In the genomic region with DNA sequence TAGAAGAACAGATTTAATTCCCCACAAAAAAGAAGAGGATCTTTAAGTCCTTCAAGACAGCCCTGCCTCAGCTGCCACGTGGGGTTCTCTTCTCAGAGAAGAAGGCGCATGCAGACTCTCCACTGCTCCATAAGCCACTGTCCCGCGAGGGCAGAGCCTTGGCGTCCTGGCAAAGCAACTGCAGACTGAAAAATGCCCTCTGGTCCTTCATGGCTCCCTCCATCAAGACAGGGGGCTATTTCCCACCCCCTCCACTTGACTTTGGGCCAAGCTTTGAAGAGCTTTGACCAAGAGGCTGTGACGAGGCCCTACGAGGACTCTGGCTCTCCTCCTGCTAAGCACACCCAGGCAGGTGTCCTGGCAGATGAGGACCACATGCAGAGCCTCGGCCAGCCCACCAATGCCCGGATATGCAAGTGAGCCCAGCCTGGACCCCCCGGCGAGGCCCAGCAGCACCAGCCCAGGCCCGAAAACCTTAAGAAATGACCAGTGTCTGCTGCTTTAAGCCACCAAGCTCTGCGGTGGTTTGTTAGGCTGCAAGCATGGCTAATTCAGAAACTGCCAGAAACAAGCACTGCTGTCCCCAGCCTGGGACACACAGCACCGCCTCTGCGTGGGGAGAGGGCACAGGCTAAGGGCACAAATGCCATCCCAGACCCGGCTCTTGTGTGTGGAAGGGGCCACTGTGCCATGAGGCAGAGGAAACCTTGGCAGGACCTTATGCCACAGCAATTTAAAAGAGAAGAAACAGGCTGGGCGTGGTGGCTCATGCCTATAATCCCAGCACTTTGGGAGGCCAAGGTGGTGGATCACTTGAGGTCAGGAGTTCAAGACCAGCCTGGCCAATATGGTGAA, we compare ENCODE assay signal across 20 cellular contexts. TPM values are rescaled to one million over a fixed set of nuclear protein-coding genes. Genes with fewer than 3 reads are reported as not detected.
A peak's percentile ranks its signal among the peaks of the same experiment; 100 is the strongest.
DNase-seq lines count a peak whose midpoint lies in the region; ATAC-seq and TF ChIP-seq lines count a peak whose summit lies in the region.
"Had no signal": no experiment of that assay in that cellular context is flagged by ENCODE, and none has a peak within 500 bp of the region (broad histone marks: within the 10 kb centered on the region; RNA-seq: fewer than 3 reads in every experiment).

No MANE protein-coding gene starts in this region.

- H3K27me3 ChIP-seq in mesenchymal stem cell (ENCODE audit: control insufficient read depth in 1 of 2, insufficient read depth in 1 of 2, low read length in 2 of 2) (no peaks in the 10 kb centered on the region), H7 (ENCODE audit: control insufficient read depth, insufficient read depth, low read length) (no peaks in the 10 kb centered on the region)

- peak overlapping the region in 3 of 5 experiments; percentile 5 to 60 (median 44) for H3K27ac Mint-ChIP-seq in brain
- no peak overlapping the region for H3K27ac Mint-ChIP-seq in stimulated activated naive CD8-positive, alpha-beta T cell treated with anti-CD3 and anti-CD28 coated beads, Interleukin-15, amount 100 ng/mL, for 72 hours
- H3K27ac Mint-ChIP-seq: B cell had no signal

- H3K4me3 ChIP-seq in mesenchymal stem cell (ENCODE audit: insufficient read depth in 1 of 2, low read depth in 1 of 2, low read length in 2 of 2) (peak overlapping the region in 1 of 2 experiments; percentile 37), H7 (ENCODE audit: insufficient read depth, low read depth, low read length) (no peak overlapping the region)

- H3K18ac ChIP-seq in mesenchymal stem cell (ENCODE audit: low read depth in 1 of 2, low read length in 2 of 2) = no peak overlapping the region

- H3K4ac ChIP-seq in mesenchymal stem cell (ENCODE audit: low read depth in 1 of 2, low read length in 2 of 2) = no peak overlapping the region

- no peak overlapping the region for H3K27ac ChIP-seq in mesenchymal stem cell (ENCODE audit: low read length, poor library complexity, severe bottlenecking)
- H3K27ac ChIP-seq: 22Rv1 had no signal

- no peaks in the 10 kb centered on the region for H3K4me1 Mint-ChIP-seq in brain
- H3K4me1 Mint-ChIP-seq in stimulated activated naive CD8-positive, alpha-beta T cell treated with anti-CD3 and anti-CD28 coated beads, Interleukin-15, amount 100 ng/mL, for 72 hours = peaks cover 8% of the 10 kb centered on the region

- peak overlapping the region; percentile 7 for H2BK15ac ChIP-seq in mesenchymal stem cell (ENCODE audit: low read depth, poor library complexity, severe bottlenecking)

- peak overlapping the region; percentile 27 for H4K91ac ChIP-seq in mesenchymal stem cell (ENCODE audit: low read length)

- peaks cover 15 to 35% of the 10 kb centered on the region in 2 experiments for H3K36me3 ChIP-seq in mesenchymal stem cell (ENCODE audit: control insufficient read depth in 1 of 2, insufficient read depth in 2 of 2, low read depth in 1 of 2, low read length in 2 of 2)
- no peaks in the 10 kb centered on the region; the same call in none of the 2 replicates for H3K36me3 ChIP-seq in H7 (replicated peaks; ENCODE audit: control insufficient read depth, insufficient read depth, low read length)

- TF ChIP-seq CTCF in brain (conservative IDR thresholded peaks at IDR 0.05) = no peak

- no peak overlapping the region for H2AFZ ChIP-seq in mesenchymal stem cell (ENCODE audit: low read depth, low read length)

- DNase-seq in Right ventricle myocardium superior (peak; percentile 24), left ventricle myocardium superior (no peak), mesenchymal stem cell (no peak), mesenteric fat pad (ENCODE audit: low spot score) (no peak), H7 (no peak)
- no peak for DNase-seq in stimulated activated naive CD8-positive, alpha-beta T cell treated with anti-CD3 and anti-CD28 coated beads, Interleukin-15, amount 100 ng/mL, for 72 hours
- no peak for DNase-seq in effector CD8-positive, alpha-beta T cell (lab: John Stamatoyannopoulos, UW)
- DNase-seq: Calu3; CD4-positive, alpha-beta memory T cell; DMS53; Karpas-422; NCI-H1092; NCI-H2081; NK-92 treated with Interleukin-12 subunit alpha and Interleukin-12 subunit beta, amount 100 ng/mL, for 24 hours; SHP77 treated with DMSO at 0.1 percent for 48 hours; SK-N-SH had no signal

- WGBS in mesenchymal stem cell = 96% methylated on average over 17 of the region's 17 CpGs

- H3K9ac ChIP-seq in mesenchymal stem cell (ENCODE audit: low read length) = no peak overlapping the region
- H3K9ac ChIP-seq: SK-N-SH had no signal

- ATAC-seq in Right ventricle myocardium superior (ENCODE audit: poor library complexity) = no peak
- no peak for ATAC-seq in left ventricle myocardium superior
- ATAC-seq in stimulated activated naive CD8-positive, alpha-beta T cell treated with anti-CD3 and anti-CD28 coated beads, Interleukin-15, amount 100 ng/mL, for 72 hours = no peak

- H2AK5ac ChIP-seq in mesenchymal stem cell (ENCODE audit: low read length, severe bottlenecking) = no peak overlapping the region

- no peaks in the 10 kb centered on the region for H3K9me3 ChIP-seq in mesenchymal stem cell (ENCODE audit: control insufficient read depth, low read length)
- H3K9me3 ChIP-seq: SK-N-SH had no signal

- peaks cover 34% of the 10 kb centered on the region for H3K79me1 ChIP-seq in mesenchymal stem cell (replicated peaks; ENCODE audit: low read length, poor library complexity, severe bottlenecking)

- intact Hi-C loops in Right ventricle myocardium superior (cut with DNase I) (loop anchor here (5.0 kb wide), 1 partner anchor 74 kb away; the partner anchor contains the start of gene PTK6), left ventricle myocardium superior (cut with micrococcal nuclease) (no loop called here)

- no peak overlapping the region for H2BK120ac ChIP-seq in mesenchymal stem cell (ENCODE audit: low read depth, low read length)

- H2BK5ac ChIP-seq in mesenchymal stem cell (ENCODE audit: low read depth, low read length, poor library complexity, severe bottlenecking) = no peak overlapping the region

- H3K4me3 Mint-ChIP-seq in brain = no peak overlapping the region
- no peak overlapping the region for H3K4me3 Mint-ChIP-seq in stimulated activated naive CD8-positive, alpha-beta T cell treated with anti-CD3 and anti-CD28 coated beads, Interleukin-15, amount 100 ng/mL, for 72 hours
- H3K4me3 Mint-ChIP-seq: B cell; CD4-positive, alpha-beta memory T cell had no signal

- peak overlapping the region; percentile 69 for H4K8ac ChIP-seq in mesenchymal stem cell (ENCODE audit: low read length)

- H3K36me3 Mint-ChIP-seq in brain = peaks cover 34% of the 10 kb centered on the region

- no peak overlapping the region for H3K4me2 ChIP-seq in mesenchymal stem cell (ENCODE audit: low read length, poor library complexity, severe bottlenecking)
- H3K4me2 ChIP-seq: SK-N-SH had no signal

- H3K27me3 Mint-ChIP-seq in brain = no peaks in the 10 kb centered on the region
- H3K27me3 Mint-ChIP-seq in stimulated activated naive CD8-positive, alpha-beta T cell treated with anti-CD3 and anti-CD28 coated beads, Interleukin-15, amount 100 ng/mL, for 72 hours = no peaks in the 10 kb centered on the region
- H3K27me3 Mint-ChIP-seq: B cell; CD4-positive, alpha-beta memory T cell; IgD-negative memory B cell had no signal

- H3K23ac ChIP-seq in mesenchymal stem cell (ENCODE audit: low read length in 2 of 2) = no peak overlapping the region

- H2BK12ac ChIP-seq in mesenchymal stem cell (ENCODE audit: low read length in 2 of 2) = no peak overlapping the region

- H3K9me3 Mint-ChIP-seq in brain = peaks cover 0 to 5% (median 0%) of the 10 kb centered on the region in 5 experiments
- H3K9me3 Mint-ChIP-seq in stimulated activated naive CD8-positive, alpha-beta T cell treated with anti-CD3 and anti-CD28 coated beads, Interleukin-15, amount 100 ng/mL, for 72 hours = no peaks in the 10 kb centered on the region

- H3K14ac ChIP-seq in mesenchymal stem cell (ENCODE audit: low read length in 2 of 2) = no peak overlapping the region

- peaks cover 12% of the 10 kb centered on the region for H3K4me1 ChIP-seq in mesenchymal stem cell (ENCODE audit: control insufficient read depth, insufficient read depth, low read depth, low read length)

RNA-seq across cellular contexts. Expression of gene GMEB2, which starts 16.1 kb away (rescaled TPM):
- 5.5 TPM for total RNA-seq in Right ventricle myocardium superior
- total RNA-seq in left ventricle myocardium superior = 5.9 TPM
- 13.6 TPM for polyA plus RNA-seq in brain (ENCODE audit: insufficient read depth, low read depth, low replicate concordance)
- polyA plus RNA-seq in mesenchymal stem cell (2013, experiment 1 of 2) = 6.6 TPM
- 6.7 TPM for polyA plus RNA-seq in mesenchymal stem cell (2013, experiment 2 of 2)
- 10.0 TPM for total RNA-seq in mesenteric fat pad
- 17.0 and 21.4 TPM in 2 replicates for total RNA-seq in H7 (2014; rRNA removed; shearing (Covaris generic))

RNA-seq across cellular contexts. Expression of gene HELZ2, which starts 36.8 kb away (rescaled TPM):
- total RNA-seq in Right ventricle myocardium superior (9.7 TPM), left ventricle myocardium superior (13.2 TPM), mesenteric fat pad (50.8 TPM)
- 36.2 TPM for polyA plus RNA-seq in brain (ENCODE audit: insufficient read depth, low read depth, low replicate concordance)
- 8.0 TPM for polyA plus RNA-seq in mesenchymal stem cell (2013, experiment 1 of 2)
- polyA plus RNA-seq in mesenchymal stem cell (2013, experiment 2 of 2) = 7.9 TPM
- 20.1 and 27.5 TPM in 2 replicates for total RNA-seq in H7 (2014; rRNA removed; shearing (Covaris generic))

RNA-seq across cellular contexts. Expression of gene STMN3, which starts 42.4 kb away (rescaled TPM):
- total RNA-seq in Right ventricle myocardium superior (4.3 TPM), left ventricle myocardium superior (5.5 TPM), mesenteric fat pad (9.9 TPM)
- 455 TPM for polyA plus RNA-seq in brain (ENCODE audit: insufficient read depth, low read depth, low replicate concordance)
- 11.7 TPM for polyA plus RNA-seq in mesenchymal stem cell (2013, experiment 1 of 2)
- 12.0 TPM for polyA plus RNA-seq in mesenchymal stem cell (2013, experiment 2 of 2)
- total RNA-seq in H7 (2014; rRNA removed; shearing (Covaris generic)) = 24.9 and 32.7 TPM in 2 replicates

RNA-seq across cellular contexts. Expression of gene RTEL1, which starts 47.3 kb away (rescaled TPM):
- total RNA-seq in Right ventricle myocardium superior (7.3 TPM), left ventricle myocardium superior (9.9 TPM), mesenteric fat pad (31.7 TPM)
- polyA plus RNA-seq in brain (ENCODE audit: insufficient read depth, low read depth, low replicate concordance) = 8.6 TPM
- 9.2 TPM for polyA plus RNA-seq in mesenchymal stem cell (2013, experiment 1 of 2)
- 9.3 TPM for polyA plus RNA-seq in mesenchymal stem cell (2013, experiment 2 of 2)
- 15.1 and 22.4 TPM in 2 replicates for total RNA-seq in H7 (2014; rRNA removed; shearing (Covaris generic))

RNA-seq across cellular contexts. Expression of gene FNDC11, which starts 56.8 kb away (rescaled TPM):
- total RNA-seq in Right ventricle myocardium superior = 0.11 TPM
- 0.15 TPM for total RNA-seq in left ventricle myocardium superior
- polyA plus RNA-seq in brain (ENCODE audit: insufficient read depth, low read depth, low replicate concordance) = 8.0 TPM
- polyA plus RNA-seq in mesenchymal stem cell (2013, experiment 1 of 2) = 0.91 TPM
- 0.79 TPM for polyA plus RNA-seq in mesenchymal stem cell (2013, experiment 2 of 2)
- 0.13 TPM for total RNA-seq in mesenteric fat pad
- 6.4 and 8.0 TPM in 2 replicates for total RNA-seq in H7 (2014; rRNA removed; shearing (Covaris generic))
- total RNA-seq: Calu3 had no signal

Comparison
In these comparisons a context has a peak if more than half of its experiments do, and no peak if none do; other contexts are left out.
1. H3K27ac Mint-ChIP-seq: peak in brain (3 of 5); none in stimulated activated naive CD8-positive, alpha-beta T cell treated with anti-CD3 and anti-CD28 coated beads, Interleukin-15, amount 100 ng/mL, for 72 hours (0 of 2).